ENCODE assay signal across 8 cellular contexts in genomic region chr2:161238559-161239415, GRCh38.
DNase-seq lines count a peak whose midpoint lies in the region; ATAC-seq, FAIRE-seq and TF ChIP-seq lines count a peak whose summit lies in the region.

No MANE protein-coding gene starts in this region.

- peaks cover 16% of the 10 kb centered on the region for H3K36me3 Mint-ChIP-seq in T-helper 2 cell treated with Interferon-gamma antibody and Interleukin-4, amounts not matched to agents 5 μg/mL and 100 μg/mL, for 36 hours (ENCODE audit: low read depth)
- H3K36me3 Mint-ChIP-seq in progenitor cell of endocrine pancreas (ENCODE audit: insufficient read depth) = no peaks in the 10 kb centered on the region

- H3K27ac ChIP-seq in BLaER1 treated with 17β-estradiol and CSF1 and Interleukin-3, amounts not matched to agents 10 nM and 100 nM = no peak overlapping the region

- peaks cover 28 to 54% (median 36%) of the 10 kb centered on the region in 11 experiments; a peak in 21 of 22 replicates for H4K20me1 ChIP-seq in BLaER1 treated with 17β-estradiol and CSF1 and Interleukin-3, amounts not matched to agents 10 nM and 100 nM

- no peak for FAIRE-seq in HTR-8/SVneo (lab: Jason Lieb, UNC)

- peaks cover 0 to 19% (median 9%) of the 10 kb centered on the region in 10 experiments; a peak in 11 of 20 replicates for H3K4me1 ChIP-seq in BLaER1 treated with 17β-estradiol and CSF1 and Interleukin-3, amounts not matched to agents 10 nM and 100 nM

- H3K27me3 Mint-ChIP-seq in T-helper 2 cell treated with Interferon-gamma antibody and Interleukin-4, amounts not matched to agents 5 μg/mL and 100 μg/mL, for 36 hours (ENCODE audit: low read depth) = no peaks in the 10 kb centered on the region
- peaks cover 38% of the 10 kb centered on the region for H3K27me3 Mint-ChIP-seq in progenitor cell of endocrine pancreas

- H3K4me1 Mint-ChIP-seq in T-helper 2 cell treated with Interferon-gamma antibody and Interleukin-4, amounts not matched to agents 5 μg/mL and 100 μg/mL, for 36 hours (ENCODE audit: low read depth) = peaks cover 40% of the 10 kb centered on the region
- peaks cover 7% of the 10 kb centered on the region for H3K4me1 Mint-ChIP-seq in progenitor cell of endocrine pancreas (ENCODE audit: low read depth)

- peak overlapping the region; percentile 94 for H3K4me3 Mint-ChIP-seq in T-helper 2 cell treated with Interferon-gamma antibody and Interleukin-4, amounts not matched to agents 5 μg/mL and 100 μg/mL, for 36 hours
- peak overlapping the region; percentile 82 for H3K4me3 Mint-ChIP-seq in progenitor cell of endocrine pancreas (ENCODE audit: low read depth)

- H3K9ac ChIP-seq in BLaER1 treated with 17β-estradiol and CSF1 and Interleukin-3, amounts not matched to agents 10 nM and 100 nM = no peak overlapping the region

- H3K36me3 ChIP-seq in BLaER1 treated with 17β-estradiol and CSF1 and Interleukin-3, amounts not matched to agents 10 nM and 100 nM = peaks cover 9 to 34% (median 27%) of the 10 kb centered on the region in 11 experiments; a peak in 21 of 22 replicates

- in situ Hi-C loops in astrocyte of the spinal cord (cut with HindIII; ENCODE audit: low sequenced_read_pairs) = no loop called here

- peak overlapping the region in 9 of 10 experiments; percentile 29 to 42 (median 37); a peak in 17 of 20 replicates for H3K4me3 ChIP-seq in BLaER1 treated with 17β-estradiol and CSF1 and Interleukin-3, amounts not matched to agents 10 nM and 100 nM
- peak overlapping the region; percentile 58 for H3K4me3 ChIP-seq in astrocyte of the spinal cord (ENCODE audit: low read depth, low read length)

- peak overlapping the region; percentile 43 to 76 (median 53); a peak in 21 of 22 replicates for H3K4me2 ChIP-seq in BLaER1 treated with 17β-estradiol and CSF1 and Interleukin-3, amounts not matched to agents 10 nM and 100 nM

- peaks cover 68 to 93% (median 85%) of the 10 kb centered on the region in 11 experiments for H3K27me3 ChIP-seq in BLaER1 treated with 17β-estradiol and CSF1 and Interleukin-3, amounts not matched to agents 10 nM and 100 nM

- H3K9me3 ChIP-seq in BLaER1 treated with 17β-estradiol and CSF1 and Interleukin-3, amounts not matched to agents 10 nM and 100 nM (replicated peaks in 1 of 11) = peaks cover 0 to 32% (median 26%) of the 10 kb centered on the region in 11 experiments; a peak in 18 of 22 replicates

- TF ChIP-seq CTCF in astrocyte of the spinal cord (IDR thresholded peaks at IDR 0.05; ENCODE audit: low read depth, low read length) (no peak), progenitor cell of endocrine pancreas (IDR thresholded peaks at IDR 0.05; ENCODE audit: unreplicated experiment) (peak; percentile 17)

- peak overlapping the region; percentile 82 for H3K27ac Mint-ChIP-seq in T-helper 2 cell treated with Interferon-gamma antibody and Interleukin-4, amounts not matched to agents 5 μg/mL and 100 μg/mL, for 36 hours
- peak overlapping the region; percentile 71 for H3K27ac Mint-ChIP-seq in progenitor cell of endocrine pancreas

- DNase-seq in HTR-8/SVneo (ENCODE audit: insufficient read length, low spot score) = peak; percentile 17
- DNase-seq in T-helper 2 cell treated with Interferon-gamma antibody and Interleukin-4, amounts not matched to agents 5 μg/mL and 100 μg/mL, for 36 hours (ENCODE audit: low spot score) = peak; percentile 29
- DNase-seq in astrocyte of the spinal cord (ENCODE audit: low read depth, low spot score) = peak; percentile 39
- DNase-seq in hypothalamus (lab: John Stamatoyannopoulos, UW) = peak in 50 of 51 donors; percentile 37 to 89 (median 73)
- DNase-seq in progenitor cell of endocrine pancreas (ENCODE audit: low spot score, unreplicated experiment) = peak; percentile 20
- DNase-seq in KG1 (lab: John Stamatoyannopoulos, UW) = no peak

- H3K9me3 Mint-ChIP-seq in T-helper 2 cell treated with Interferon-gamma antibody and Interleukin-4, amounts not matched to agents 5 μg/mL and 100 μg/mL, for 36 hours = no peaks in the 10 kb centered on the region
- H3K9me3 Mint-ChIP-seq in progenitor cell of endocrine pancreas (ENCODE audit: low read depth) = no peaks in the 10 kb centered on the region

- peak; percentile 34 for ATAC-seq in GM19324 (IDR thresholded peaks at IDR 0.05; ENCODE audit: low FRiP score, unreplicated experiment)
